ENCODE assay signal across 7 cellular contexts in genomic region chr7:34628618-34629017, GRCh38. TPM values are rescaled to one million over a fixed set of nuclear protein-coding genes. Genes with fewer than 3 reads are reported as not detected.
"Had no signal": no experiment of that assay in that cellular context is flagged by ENCODE, and none has a peak within 500 bp of the region (broad histone marks: within the 10 kb centered on the region; RNA-seq: fewer than 3 reads in every experiment).

No MANE protein-coding gene starts in this region.

RNA-seq across cellular contexts. Expression of gene NPSR1, which starts 29.4 kb away (rescaled TPM):
- total RNA-seq: HT1080, LHCN-M2, MCF 10A, Right ventricle myocardium inferior, SJCRH30, T-helper 17 cell had no signal
- polyA plus RNA-seq: IgD-negative memory B cell had no signal
